Comparison of ENCODE assay signal across 36 cellular contexts in the genomic region with DNA sequence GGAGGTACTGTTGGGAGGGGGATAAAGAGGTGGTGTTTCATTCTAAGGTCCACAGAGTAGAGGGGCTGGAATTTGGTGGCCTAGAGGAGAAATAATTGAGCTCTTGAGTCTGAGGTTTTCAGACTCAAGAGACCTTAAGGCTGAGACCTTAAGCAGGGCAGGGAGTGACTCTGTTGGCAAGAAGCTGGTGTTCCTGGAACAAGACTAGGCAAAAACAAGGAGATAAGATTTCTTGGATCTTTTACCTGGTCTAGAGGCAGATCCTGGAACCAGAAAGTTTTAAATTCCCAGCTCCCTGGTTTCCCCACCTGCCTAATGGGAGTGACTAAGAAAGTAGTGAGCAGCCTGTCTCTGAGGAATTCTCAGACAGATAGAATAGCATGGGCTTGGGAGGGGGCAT. TPM values are rescaled to one million over a fixed set of nuclear protein-coding genes. Genes with fewer than 3 reads are reported as not detected.
"Had no signal": no experiment of that assay in that cellular context is flagged by ENCODE, and none has a peak within 500 bp of the region (broad histone marks: within the 10 kb centered on the region; RNA-seq: fewer than 3 reads in every experiment).

No MANE protein-coding gene starts in this region.

- H3K27ac ChIP-seq: ascending aorta, brain microvascular endothelial cell, breast epithelium, cardiac muscle cell, VCaP had no signal

- H3K36me3 ChIP-seq: ascending aorta, brain microvascular endothelial cell, breast epithelium, cardiac muscle cell had no signal

- H3K4me3 Mint-ChIP-seq: activated B cell treated with CpG ODN at 0.5 μM for 24 hours; activated CD4-positive, alpha-beta memory T cell treated with anti-CD3 and anti-CD28 coated beads, Interleukin-2, amount 10 ng/mL, durations not matched to agents 7 days and 5 days; activated CD4-positive, alpha-beta T cell treated with anti-CD3 and anti-CD28 coated beads, Interleukin-2, amount 10 ng/mL, durations not matched to agents 7 days and 5 days; activated CD8-positive, alpha-beta memory T cell treated with anti-CD3 and anti-CD28 coated beads, Interleukin-2, amount 10 ng/mL, durations not matched to agents 7 days and 5 days; activated CD8-positive, alpha-beta T cell treated with anti-CD3 and anti-CD28 coated beads, Interleukin-2, amount 10 ng/mL, durations not matched to agents 7 days and 5 days; activated naive CD4-positive, alpha-beta T cell treated with anti-CD3 and anti-CD28 coated beads, Interleukin-2, amount 10 ng/mL, durations not matched to agents 7 days and 5 days; activated naive CD4-positive, alpha-beta T cell treated with anti-CD3 and anti-CD28 coated beads, Interleukin-2, amount 50 U/mL, for 24 hours; activated naive CD8-positive, alpha-beta T cell; activated naive CD8-positive, alpha-beta T cell treated with anti-CD3 and anti-CD28 coated beads, Interleukin-2, amount 10 ng/mL, durations not matched to agents 7 days and 5 days; activated naive CD8-positive, alpha-beta T cell treated with anti-CD3 and anti-CD28 coated beads, Interleukin-2, amount 50 U/mL, for 24 hours; activated T-cell treated with anti-CD3 and anti-CD28 coated beads, Interleukin-2, amount 50 U/mL, for 24 hours; central memory CD8-positive, alpha-beta T cell; T-helper 1 cell treated with Interleukin-12 subunit alpha and Interleukin-12 subunit beta and Interleukin-4 antibody, amounts not matched to agents 30 μg/mL and 1 μg/mL, for 36 hours; T-helper 2 cell treated with Interferon-gamma antibody and Interleukin-4, amounts not matched to agents 5 μg/mL and 100 μg/mL, for 36 hours had no signal

- H3K4me1 Mint-ChIP-seq: activated B cell treated with CpG ODN at 0.5 μM for 24 hours; activated CD4-positive, alpha-beta memory T cell treated with anti-CD3 and anti-CD28 coated beads, Interleukin-2, amount 10 ng/mL, durations not matched to agents 7 days and 5 days; activated CD4-positive, alpha-beta T cell treated with anti-CD3 and anti-CD28 coated beads, Interleukin-2, amount 10 ng/mL, durations not matched to agents 7 days and 5 days; activated CD8-positive, alpha-beta memory T cell treated with anti-CD3 and anti-CD28 coated beads, Interleukin-2, amount 10 ng/mL, durations not matched to agents 7 days and 5 days; activated naive CD4-positive, alpha-beta T cell treated with anti-CD3 and anti-CD28 coated beads, Interleukin-2, amount 10 ng/mL, durations not matched to agents 7 days and 5 days; activated naive CD4-positive, alpha-beta T cell treated with anti-CD3 and anti-CD28 coated beads, Interleukin-2, amount 50 U/mL, for 24 hours; activated naive CD8-positive, alpha-beta T cell treated with anti-CD3 and anti-CD28 coated beads, Interleukin-2, amount 10 ng/mL, durations not matched to agents 7 days and 5 days; activated naive CD8-positive, alpha-beta T cell treated with anti-CD3 and anti-CD28 coated beads, Interleukin-2, amount 50 U/mL, for 24 hours; central memory CD8-positive, alpha-beta T cell had no signal

- H3K27me3 ChIP-seq: ascending aorta, breast epithelium, cardiac muscle cell had no signal

- H3K27ac Mint-ChIP-seq: activated B cell treated with CpG ODN at 0.5 μM for 24 hours; activated CD4-positive, alpha-beta memory T cell treated with anti-CD3 and anti-CD28 coated beads, Interleukin-2, amount 10 ng/mL, durations not matched to agents 7 days and 5 days; activated CD4-positive, alpha-beta T cell treated with anti-CD3 and anti-CD28 coated beads, Interleukin-2, amount 10 ng/mL, durations not matched to agents 7 days and 5 days; activated CD8-positive, alpha-beta memory T cell treated with anti-CD3 and anti-CD28 coated beads, Interleukin-2, amount 10 ng/mL, durations not matched to agents 7 days and 5 days; activated CD8-positive, alpha-beta T cell treated with anti-CD3 and anti-CD28 coated beads, Interleukin-2, amount 10 ng/mL, durations not matched to agents 7 days and 5 days; activated naive CD4-positive, alpha-beta T cell treated with anti-CD3 and anti-CD28 coated beads, Interleukin-2, amount 10 ng/mL, durations not matched to agents 7 days and 5 days; activated naive CD4-positive, alpha-beta T cell treated with anti-CD3 and anti-CD28 coated beads, Interleukin-2, amount 50 U/mL, for 24 hours; activated naive CD8-positive, alpha-beta T cell; activated naive CD8-positive, alpha-beta T cell treated with anti-CD3 and anti-CD28 coated beads, Interleukin-2, amount 10 ng/mL, durations not matched to agents 7 days and 5 days; activated naive CD8-positive, alpha-beta T cell treated with anti-CD3 and anti-CD28 coated beads, Interleukin-2, amount 50 U/mL, for 24 hours; activated T-cell treated with anti-CD3 and anti-CD28 coated beads, Interleukin-2, amount 50 U/mL, for 24 hours; activated T-helper 2 cell treated with anti-CD3 and anti-CD28 coated beads, Interferon-gamma antibody, Interleukin-2, Interleukin-4, amounts not matched to agents 10 μg/mL and 5 μg/mL and 100 μg/mL, durations not matched to agents 14 hours and 24 hours and 36 hours; T-helper 1 cell treated with Interleukin-12 subunit alpha and Interleukin-12 subunit beta and Interleukin-4 antibody, amounts not matched to agents 30 μg/mL and 1 μg/mL, for 36 hours; T-helper 2 cell treated with Interferon-gamma antibody and Interleukin-4, amounts not matched to agents 5 μg/mL and 100 μg/mL, for 36 hours had no signal

- ATAC-seq: activated CD8-positive, alpha-beta memory T cell treated with anti-CD3 and anti-CD28 coated beads, Interleukin-2, amount 10 ng/mL, durations not matched to agents 7 days and 5 days; activated CD8-positive, alpha-beta T cell treated with anti-CD3 and anti-CD28 coated beads, Interleukin-2, amount 10 ng/mL, durations not matched to agents 7 days and 5 days; activated naive CD8-positive, alpha-beta T cell treated with anti-CD3 and anti-CD28 coated beads, Interleukin-2, amount 50 U/mL, for 24 hours had no signal

- H3K9me3 ChIP-seq: ascending aorta, breast epithelium had no signal

- H3K4me3 ChIP-seq: ascending aorta, breast epithelium, cardiac muscle cell had no signal

- H3K36me3 Mint-ChIP-seq: activated CD8-positive, alpha-beta memory T cell treated with anti-CD3 and anti-CD28 coated beads, Interleukin-2, amount 10 ng/mL, durations not matched to agents 7 days and 5 days; activated naive CD4-positive, alpha-beta T cell treated with anti-CD3 and anti-CD28 coated beads, Interleukin-2, amount 10 ng/mL, durations not matched to agents 7 days and 5 days; activated naive CD4-positive, alpha-beta T cell treated with anti-CD3 and anti-CD28 coated beads, Interleukin-2, amount 50 U/mL, for 24 hours; activated naive CD8-positive, alpha-beta T cell; activated naive CD8-positive, alpha-beta T cell treated with anti-CD3 and anti-CD28 coated beads, Interleukin-2, amount 10 ng/mL, durations not matched to agents 7 days and 5 days had no signal

- DNase-seq: activated B cell treated with CpG ODN at 0.5 μM for 24 hours; activated CD4-positive, alpha-beta memory T cell treated with anti-CD3 and anti-CD28 coated beads, Interleukin-2, amount 10 ng/mL, durations not matched to agents 7 days and 5 days; activated CD4-positive, alpha-beta T cell treated with anti-CD3 and anti-CD28 coated beads for 4 hours; activated CD4-positive, alpha-beta T cell treated with anti-CD3 and anti-CD28 coated beads, Interleukin-2, amount 10 ng/mL, durations not matched to agents 7 days and 5 days; activated CD4-positive, alpha-beta T cell treated with anti-CD3 and anti-CD28 coated beads, Interleukin-2, amount 50 U/mL, for 48 hours; activated CD4-positive, CD25-positive, alpha-beta regulatory T cell treated with anti-CD3 and anti-CD28 coated beads, Interleukin-2, amount 50 U/mL, for 72 hours; activated CD8-positive, alpha-beta memory T cell treated with anti-CD3 and anti-CD28 coated beads for 24 hours; activated CD8-positive, alpha-beta memory T cell treated with anti-CD3 and anti-CD28 coated beads, Interleukin-2, amount 10 ng/mL, durations not matched to agents 7 days and 5 days; activated CD8-positive, alpha-beta memory T cell treated with anti-CD3 and anti-CD28 coated beads, Interleukin-2, amount 50 U/mL, for 48 hours; activated CD8-positive, alpha-beta T cell treated with anti-CD3 and anti-CD28 coated beads, Interleukin-2, amount 10 ng/mL, durations not matched to agents 7 days and 5 days; activated effector memory CD4-positive, alpha-beta T cell treated with Interleukin-2 at 50 U/mL for 16 hours; activated gamma-delta T cell; activated naive CD4-positive, alpha-beta T cell treated with anti-CD3 and anti-CD28 coated beads, Interleukin-2, amount 10 ng/mL, durations not matched to agents 7 days and 5 days; activated naive CD4-positive, alpha-beta T cell treated with Interleukin-2 at 50 U/mL for 16 hours; activated naive CD8-positive, alpha-beta T cell treated with anti-CD3 and anti-CD28 coated beads, Interleukin-2, amount 10 ng/mL, durations not matched to agents 7 days and 5 days; activated naive CD8-positive, alpha-beta T cell treated with anti-CD3 and anti-CD28 coated beads, Interleukin-2, amount 50 U/mL, for 24 hours; activated T-cell treated with anti-CD3 and anti-CD28 coated beads, Interleukin-2, amount 50 U/mL, for 24 hours; activated T-cell treated with anti-CD3 and anti-CD28 coated beads, Interleukin-2, amount 50 U/mL, for 48 hours; amygdala; anterior cingulate cortex; brain microvascular endothelial cell; caudate nucleus; cerebellar nuclear complex; T-helper 1 cell; T-helper 2 cell; T-helper 9 cell had no signal

- H3K4me1 ChIP-seq: ascending aorta, breast epithelium had no signal

- H3K9me3 Mint-ChIP-seq: activated B cell treated with CpG ODN at 0.5 μM for 24 hours; activated CD4-positive, alpha-beta memory T cell treated with anti-CD3 and anti-CD28 coated beads, Interleukin-2, amount 10 ng/mL, durations not matched to agents 7 days and 5 days; activated CD4-positive, alpha-beta T cell treated with anti-CD3 and anti-CD28 coated beads, Interleukin-2, amount 10 ng/mL, durations not matched to agents 7 days and 5 days; activated naive CD4-positive, alpha-beta T cell treated with anti-CD3 and anti-CD28 coated beads, Interleukin-2, amount 10 ng/mL, durations not matched to agents 7 days and 5 days; activated naive CD4-positive, alpha-beta T cell treated with anti-CD3 and anti-CD28 coated beads, Interleukin-2, amount 50 U/mL, for 24 hours; activated naive CD8-positive, alpha-beta T cell treated with anti-CD3 and anti-CD28 coated beads, Interleukin-2, amount 10 ng/mL, durations not matched to agents 7 days and 5 days; activated naive CD8-positive, alpha-beta T cell treated with anti-CD3 and anti-CD28 coated beads, Interleukin-2, amount 50 U/mL, for 24 hours; activated T-cell treated with anti-CD3 and anti-CD28 coated beads, Interleukin-2, amount 50 U/mL, for 24 hours; activated T-helper 2 cell treated with anti-CD3 and anti-CD28 coated beads, Interferon-gamma antibody, Interleukin-2, Interleukin-4, amounts not matched to agents 10 μg/mL and 5 μg/mL and 100 μg/mL, durations not matched to agents 14 hours and 24 hours and 36 hours; central memory CD8-positive, alpha-beta T cell; T-helper 1 cell treated with Interleukin-12 subunit alpha and Interleukin-12 subunit beta and Interleukin-4 antibody, amounts not matched to agents 30 μg/mL and 1 μg/mL, for 36 hours; T-helper 2 cell treated with Interferon-gamma antibody and Interleukin-4, amounts not matched to agents 5 μg/mL and 100 μg/mL, for 36 hours had no signal

RNA-seq across cellular contexts. Expression of a gene that starts 4.1 kb away (rescaled TPM):
- total RNA-seq: activated B cell treated with CpG ODN at 0.5 μM for 24 hours; activated CD4-positive, alpha-beta memory T cell treated with anti-CD3 and anti-CD28 coated beads, Interleukin-2, amount 10 ng/mL, durations not matched to agents 7 days and 5 days; activated CD4-positive, alpha-beta T cell treated with anti-CD3 and anti-CD28 coated beads, Interleukin-2, amount 10 ng/mL, durations not matched to agents 7 days and 5 days; activated CD8-positive, alpha-beta memory T cell treated with anti-CD3 and anti-CD28 coated beads, Interleukin-2, amount 10 ng/mL, durations not matched to agents 7 days and 5 days; activated CD8-positive, alpha-beta T cell treated with anti-CD3 and anti-CD28 coated beads, Interleukin-2, amount 10 ng/mL, durations not matched to agents 7 days and 5 days; activated naive CD8-positive, alpha-beta T cell treated with anti-CD3 and anti-CD28 coated beads, Interleukin-2, amount 10 ng/mL, durations not matched to agents 7 days and 5 days; activated T-helper 2 cell treated with anti-CD3 and anti-CD28 coated beads, Interferon-gamma antibody, Interleukin-2, Interleukin-4, amounts not matched to agents 10 μg/mL and 5 μg/mL and 100 μg/mL, durations not matched to agents 14 hours and 24 hours and 36 hours had no signal

RNA-seq across cellular contexts. Expression of a gene that starts 22.9 kb away (rescaled TPM):
- total RNA-seq: activated B cell treated with CpG ODN at 0.5 μM for 24 hours; activated CD4-positive, alpha-beta memory T cell treated with anti-CD3 and anti-CD28 coated beads, Interleukin-2, amount 10 ng/mL, durations not matched to agents 7 days and 5 days; activated CD4-positive, alpha-beta T cell treated with anti-CD3 and anti-CD28 coated beads, Interleukin-2, amount 10 ng/mL, durations not matched to agents 7 days and 5 days; activated CD8-positive, alpha-beta memory T cell treated with anti-CD3 and anti-CD28 coated beads, Interleukin-2, amount 10 ng/mL, durations not matched to agents 7 days and 5 days; activated CD8-positive, alpha-beta T cell treated with anti-CD3 and anti-CD28 coated beads, Interleukin-2, amount 10 ng/mL, durations not matched to agents 7 days and 5 days; activated naive CD8-positive, alpha-beta T cell treated with anti-CD3 and anti-CD28 coated beads, Interleukin-2, amount 10 ng/mL, durations not matched to agents 7 days and 5 days; activated T-helper 2 cell treated with anti-CD3 and anti-CD28 coated beads, Interferon-gamma antibody, Interleukin-2, Interleukin-4, amounts not matched to agents 10 μg/mL and 5 μg/mL and 100 μg/mL, durations not matched to agents 14 hours and 24 hours and 36 hours; cardiac muscle cell had no signal
- polyA plus RNA-seq: cardiac muscle cell had no signal

RNA-seq across cellular contexts. Expression of a gene that starts 51.5 kb away (rescaled TPM):
- total RNA-seq: activated B cell treated with CpG ODN at 0.5 μM for 24 hours; activated CD4-positive, alpha-beta memory T cell treated with anti-CD3 and anti-CD28 coated beads, Interleukin-2, amount 10 ng/mL, durations not matched to agents 7 days and 5 days; activated CD4-positive, alpha-beta T cell treated with anti-CD3 and anti-CD28 coated beads, Interleukin-2, amount 10 ng/mL, durations not matched to agents 7 days and 5 days; activated CD8-positive, alpha-beta memory T cell treated with anti-CD3 and anti-CD28 coated beads, Interleukin-2, amount 10 ng/mL, durations not matched to agents 7 days and 5 days; activated CD8-positive, alpha-beta T cell treated with anti-CD3 and anti-CD28 coated beads, Interleukin-2, amount 10 ng/mL, durations not matched to agents 7 days and 5 days; breast epithelium had no signal
